ENCODE assay signal across 19 cellular contexts in the genomic region with DNA sequence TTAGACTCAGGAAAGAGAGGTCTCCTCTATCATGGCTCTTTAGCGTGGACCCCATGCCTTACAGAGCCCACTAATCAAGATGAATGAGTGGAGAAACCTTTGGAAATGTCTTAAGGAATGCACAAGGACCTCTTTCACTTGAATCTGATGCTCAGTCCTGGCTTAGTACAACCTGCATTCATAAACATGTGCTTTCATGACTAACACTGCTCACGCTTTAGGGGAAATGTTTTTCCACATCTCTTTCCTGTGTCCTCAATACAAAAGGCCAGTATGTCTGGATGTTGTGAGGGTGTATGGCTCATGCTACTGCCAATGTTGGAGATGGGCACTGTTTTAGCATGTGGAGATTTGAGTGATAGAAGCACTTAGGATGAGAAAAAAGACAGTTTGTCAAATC. TPM values are rescaled to one million over a fixed set of nuclear protein-coding genes. Genes with fewer than 3 reads are reported as not detected.
"Had no signal": no experiment of that assay in that cellular context is flagged by ENCODE, and none has a peak within 500 bp of the region (broad histone marks: within the 10 kb centered on the region; RNA-seq: fewer than 3 reads in every experiment).

No MANE protein-coding gene starts in this region.

- DNase-seq: activated CD4-positive, alpha-beta T cell treated with anti-CD3 and anti-CD28 coated beads for 4 hours; activated CD8-positive, alpha-beta memory T cell treated with anti-CD3 and anti-CD28 coated beads, Interleukin-2, amount 50 U/mL, for 4 hours; activated CD8-positive, alpha-beta T cell treated with anti-CD3 and anti-CD28 coated beads for 36 hours; activated T-cell treated with anti-CD3 and anti-CD28 coated beads, Interleukin-2, amount 50 U/mL, for 72 hours; hypothalamus; left cardiac atrium; mucosa of descending colon; naive thymus-derived CD8-positive, alpha-beta T cell; posterior cingulate gyrus; right lobe of liver; stimulated activated CD4-positive, alpha-beta T cell treated with anti-CD3 and anti-CD28 coated beads, Interleukin-2, amount 100 ng/mL, for 48 hours; stimulated activated naive CD4-positive, alpha-beta T cell treated with Interleukin-2 at 50 U/mL for 16 hours; T-helper 1 cell; WERI-Rb-1 had no signal

- H3K27me3 ChIP-seq: right lobe of liver had no signal

- H3K27ac ChIP-seq: neutrophil, right lobe of liver, WERI-Rb-1 had no signal

- H3K9me3 ChIP-seq: mucosa of descending colon, neutrophil, right lobe of liver had no signal

- H3K9me3 Mint-ChIP-seq: activated CD8-positive, alpha-beta T cell treated with anti-CD3 and anti-CD28 coated beads for 36 hours; activated T-cell treated with anti-CD3 and anti-CD28 coated beads, Interleukin-2, amount 50 U/mL, for 72 hours; central memory CD8-positive, alpha-beta T cell; dendritic cell treated with granulocyte-macrophage colony-stimulating factor and Interleukin-4, amounts not matched to agents 40 ng/mL and 50 ng/mL, for 4 days; naive thymus-derived CD8-positive, alpha-beta T cell; type B pancreatic cell had no signal

- H3K4me1 ChIP-seq: right lobe of liver had no signal

- H3K27ac Mint-ChIP-seq: activated CD8-positive, alpha-beta T cell treated with anti-CD3 and anti-CD28 coated beads for 36 hours; activated T-cell treated with anti-CD3 and anti-CD28 coated beads, Interleukin-2, amount 50 U/mL, for 72 hours; dendritic cell treated with granulocyte-macrophage colony-stimulating factor and Interleukin-4, amounts not matched to agents 40 ng/mL and 50 ng/mL, for 4 days; naive thymus-derived CD8-positive, alpha-beta T cell; type B pancreatic cell had no signal

- ATAC-seq: activated CD8-positive, alpha-beta T cell treated with anti-CD3 and anti-CD28 coated beads for 36 hours; activated T-cell treated with anti-CD3 and anti-CD28 coated beads, Interleukin-2, amount 50 U/mL, for 72 hours; left cardiac atrium; mucosa of descending colon; naive thymus-derived CD8-positive, alpha-beta T cell had no signal

- H3K4me3 Mint-ChIP-seq: activated CD8-positive, alpha-beta T cell treated with anti-CD3 and anti-CD28 coated beads for 36 hours; activated T-cell treated with anti-CD3 and anti-CD28 coated beads, Interleukin-2, amount 50 U/mL, for 72 hours; central memory CD8-positive, alpha-beta T cell; dendritic cell treated with granulocyte-macrophage colony-stimulating factor and Interleukin-4, amounts not matched to agents 40 ng/mL and 50 ng/mL, for 4 days; naive thymus-derived CD8-positive, alpha-beta T cell; type B pancreatic cell had no signal

- H3K36me3 ChIP-seq: neutrophil, right lobe of liver, WERI-Rb-1 had no signal

- H3K4me1 Mint-ChIP-seq: central memory CD8-positive, alpha-beta T cell; naive thymus-derived CD8-positive, alpha-beta T cell had no signal

- H3K36me3 Mint-ChIP-seq: naive thymus-derived CD8-positive, alpha-beta T cell; type B pancreatic cell had no signal

- H3K4me3 ChIP-seq: lung, mucosa of descending colon, right lobe of liver had no signal

RNA-seq across cellular contexts. Expression of gene GNG12, which starts 14.2 kb away (rescaled TPM):
- total RNA-seq: activated CD8-positive, alpha-beta T cell treated with anti-CD3 and anti-CD28 coated beads for 36 hours; naive thymus-derived CD8-positive, alpha-beta T cell had no signal
- polyA plus RNA-seq: naive thymus-derived CD8-positive, alpha-beta T cell had no signal
